18 cellular contexts compared by ENCODE assay signal in the genomic region with DNA sequence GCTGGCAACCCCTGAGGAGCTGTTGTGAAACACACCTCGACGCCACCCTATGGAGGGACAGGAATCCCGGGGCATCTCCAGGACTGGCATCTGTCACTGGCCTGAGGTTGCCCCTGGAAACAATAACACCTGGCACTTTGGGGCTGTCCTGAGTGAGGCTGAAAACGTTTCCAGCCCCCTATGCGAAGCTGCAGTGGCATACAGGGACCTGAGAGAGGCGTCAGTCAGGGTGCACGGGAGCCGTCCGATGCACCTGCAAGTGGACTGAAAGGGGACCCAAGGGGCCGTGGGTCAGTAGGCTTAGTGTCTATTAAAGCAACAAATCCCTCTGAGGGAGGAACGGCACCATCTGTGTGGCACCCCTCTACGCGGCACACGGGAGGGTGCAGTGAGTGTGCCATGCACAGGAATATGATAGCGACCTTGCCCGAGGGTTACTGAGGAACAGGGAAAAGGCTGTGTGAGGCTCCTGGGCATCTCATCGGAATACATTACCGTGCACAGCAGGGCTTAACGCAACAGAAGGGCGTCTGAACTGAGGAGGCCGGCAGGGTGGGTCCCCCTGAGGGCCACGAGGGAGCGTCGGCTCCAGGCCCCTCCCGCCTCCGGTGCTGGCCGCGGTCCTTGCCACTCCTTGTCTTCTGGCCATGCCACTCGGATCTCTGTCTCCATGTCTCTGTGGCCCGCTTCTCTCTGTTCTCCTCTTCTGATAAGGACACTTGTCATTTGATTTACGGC. TPM values are rescaled to one million over a fixed set of nuclear protein-coding genes. Genes with fewer than 3 reads are reported as not detected.
"Had no signal": no experiment of that assay in that cellular context is flagged by ENCODE, and none has a peak within 500 bp of the region (broad histone marks: within the 10 kb centered on the region; RNA-seq: fewer than 3 reads in every experiment).

No MANE protein-coding gene starts in this region.

- DNase-seq: activated B cell treated with CpG ODN at 0.5 μM for 24 hours; activated CD4-positive, alpha-beta T cell treated with anti-CD3 and anti-CD28 coated beads for 48 hours; activated CD8-positive, alpha-beta T cell treated with anti-CD3 and anti-CD28 coated beads for 36 hours; activated effector memory CD4-positive, alpha-beta T cell treated with Interleukin-2 at 50 U/mL for 16 hours; activated naive CD4-positive, alpha-beta T cell treated with anti-CD3 and anti-CD28 coated beads, Interleukin-2, amount 50 U/mL, for 16 hours; activated T-cell treated with anti-CD3 and anti-CD28 coated beads, Interleukin-2, amount 50 U/mL, for 4 hours had no signal

- H3K27ac ChIP-seq: thoracic aorta had no signal

- H3K27me3 ChIP-seq: heart right ventricle had no signal

- H3K9me3 ChIP-seq: thoracic aorta had no signal

- ATAC-seq: activated CD8-positive, alpha-beta T cell treated with anti-CD3 and anti-CD28 coated beads for 36 hours; activated T-cell treated with anti-CD3 and anti-CD28 coated beads, Interleukin-2, amount 50 U/mL, for 4 hours; heart right ventricle; naive thymus-derived CD8-positive, alpha-beta T cell had no signal

- H3K36me3 ChIP-seq: heart right ventricle, thoracic aorta had no signal

- FAIRE-seq: astrocyte, frontal cortex had no signal

- H3K4me3 ChIP-seq: heart right ventricle, smooth muscle cell, thoracic aorta had no signal

RNA-seq across cellular contexts. Expression of a gene that starts 50.4 kb away (rescaled TPM):
- total RNA-seq: activated B cell treated with CpG ODN at 0.5 μM for 24 hours; activated CD8-positive, alpha-beta T cell treated with anti-CD3 and anti-CD28 coated beads for 36 hours; activated T-cell treated with anti-CD3 and anti-CD28 coated beads, Interleukin-2, amount 50 U/mL, for 4 hours; astrocyte; chondrocyte; dermis microvascular lymphatic vessel endothelial cell; epithelial cell of proximal tubule; frontal cortex; heart right ventricle; mononuclear cell; naive thymus-derived CD8-positive, alpha-beta T cell; smooth muscle cell; thoracic aorta; urinary bladder had no signal
- polyA plus RNA-seq: adipose tissue; heart right ventricle; naive thymus-derived CD8-positive, alpha-beta T cell; smooth muscle cell; urinary bladder had no signal
